Comparison of ENCODE assay signal across 8 cellular contexts in the genomic region with DNA sequence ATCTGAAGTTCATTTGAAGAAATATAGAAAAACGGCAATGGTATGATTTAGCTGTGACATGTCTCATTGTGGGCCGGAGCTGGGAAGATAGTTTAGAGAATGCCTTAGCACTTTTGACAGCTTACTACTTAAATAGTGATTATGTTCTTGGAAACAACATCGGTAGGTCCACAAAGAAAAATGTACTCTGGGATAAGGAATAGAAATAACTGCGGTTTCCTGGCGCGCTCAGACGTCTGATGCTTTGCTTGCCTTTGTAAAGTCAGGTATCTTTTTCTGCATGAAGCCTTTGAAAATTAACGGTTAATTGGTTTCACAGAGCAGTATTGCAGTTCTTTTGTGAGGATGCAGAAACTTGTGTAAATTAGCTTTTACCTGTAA. TPM values are rescaled to one million over a fixed set of nuclear protein-coding genes. Genes with fewer than 3 reads are reported as not detected.
A peak's percentile ranks its signal among the peaks of the same experiment; 100 is the strongest.
DNase-seq lines count a peak whose midpoint lies in the region; ATAC-seq and TF ChIP-seq lines count a peak whose summit lies in the region.

No MANE protein-coding gene starts in this region.

- no peak for TF ChIP-seq POLR2A in esophagus squamous epithelium (IDR thresholded peaks at IDR 0.05)

- 7 to 13% methylated on average over 8 of the region's 8 CpGs for WGBS in esophagus squamous epithelium, 2 donors
- WGBS in psoas muscle, 3 donors, result 17 to 20% (median 18%) methylated on average over 8 of the region's 8 CpGs

- H3K27me3 ChIP-seq in SJSA1 (replicated peaks) (no peaks in the 10 kb centered on the region), esophagus squamous epithelium (no peaks in the 10 kb centered on the region), psoas muscle (ENCODE audit: insufficient read depth in 3 of 3, low read length in 2 of 3) (no peaks in the 10 kb centered on the region)

- no peak for DNase-seq in GM12864 (ENCODE audit: low read depth)
- DNase-seq in SJSA1 (ENCODE audit: low read depth in 1 of 2, low spot score in 2 of 2), result no peak
- no peak for DNase-seq in esophagus squamous epithelium (lab: John Stamatoyannopoulos, UW)
- no peak for DNase-seq in psoas muscle
- DNase-seq in ureter (ENCODE audit: low spot score), result no peak
- DNase-seq in GM13976 (ENCODE audit: low spot score), result no peak
- no peak for DNase-seq in GM03348 (ENCODE audit: low spot score)
- DNase-seq in GM10266 (ENCODE audit: extremely low spot score), result no peak

- H3K4me1 ChIP-seq in SJSA1 (replicated peaks), result peaks cover 59% of the 10 kb centered on the region
- H3K4me1 ChIP-seq in esophagus squamous epithelium, result peaks cover 50 to 84% (median 71%) of the 10 kb centered on the region in 3 donors
- H3K4me1 ChIP-seq in psoas muscle, result peaks cover 59% of the 10 kb centered on the region

- H3K27ac ChIP-seq in SJSA1, result peak overlapping the region; percentile 71
- H3K27ac ChIP-seq in esophagus squamous epithelium, result peak overlapping the region; percentile 93 to 99 (median 98)
- peak overlapping the region; percentile 94 for H3K27ac ChIP-seq in psoas muscle

- intact Hi-C loops in esophagus squamous epithelium (cut with DNase I) (loop anchor here (10.0 kb wide), 1 partner anchor 89 kb away; the partner anchor contains the start of gene FBXL22), psoas muscle (cut with DNase I) (loop anchor here in 1 of 2 donors (5.0 kb wide), 1 partner anchor 91 kb away; the partner anchor contains the start of gene FBXL22)

- H3K9me3 ChIP-seq in SJSA1 (replicated peaks), result no peaks in the 10 kb centered on the region
- no peaks in the 10 kb centered on the region for H3K9me3 ChIP-seq in esophagus squamous epithelium
- no peaks in the 10 kb centered on the region for H3K9me3 ChIP-seq in psoas muscle

- peaks cover 10% of the 10 kb centered on the region for H3K36me3 ChIP-seq in SJSA1
- no peaks in the 10 kb centered on the region for H3K36me3 ChIP-seq in esophagus squamous epithelium
- no peaks in the 10 kb centered on the region for H3K36me3 ChIP-seq in psoas muscle (ENCODE audit: insufficient read depth in 1 of 2, low read depth in 1 of 2)

- in situ Hi-C loops in GM13976 (cut with MboI; ENCODE audit: low sequenced_read_pairs, unreplicated experiment), result no loop called here

- peak overlapping the region; percentile 95 for H3K4me3 ChIP-seq in GM12864 (ENCODE audit: low read depth, low read length)
- H3K4me3 ChIP-seq in SJSA1, result peak overlapping the region; percentile 94
- peak overlapping the region; percentile 69 to 93 (median 84) for H3K4me3 ChIP-seq in esophagus squamous epithelium
- peak overlapping the region; percentile 82 for H3K4me3 ChIP-seq in psoas muscle

- no peak for ATAC-seq in psoas muscle

- TF ChIP-seq CTCF in GM12864 (IDR thresholded peaks at IDR 0.05; ENCODE audit: low read depth, low read length, missing control alignments) (no peak), esophagus squamous epithelium (IDR thresholded peaks at IDR 0.05) (peak in 1 of 6 experiments; percentile 16), psoas muscle (IDR thresholded peaks at IDR 0.05) (no peak), GM13976 (IDR thresholded peaks at IDR 0.05; ENCODE audit: borderline replicate concordance, control extremely low read depth, extremely low read depth, insufficient read depth, missing control alignments) (no peak), GM10266 (IDR thresholded peaks at IDR 0.05; ENCODE audit: control insufficient read depth, insufficient read depth, low read depth, missing control alignments) (no peak)

RNA-seq across cellular contexts. Expression of gene USP3, which starts 1.4 kb away (rescaled TPM):
- 28.0 and 28.5 TPM in 2 replicates for total RNA-seq in SJSA1 (2014; rRNA removed; shearing (Covaris generic))
- 10 to 100 TPM; 27.3 to 52.8 (median 32.2) TPM for total RNA-seq in esophagus squamous epithelium
- total RNA-seq in psoas muscle, result 10 to 100 TPM in 3 of 4 donors, 1 to 10 TPM in 1; 9.4 to 13.6 (median 12.1) TPM
- polyA plus RNA-seq in psoas muscle, result 10 to 100 TPM; 10.1 to 11.5 (median 10.9) TPM
- 107 TPM for total RNA-seq in ureter
